26 cellular contexts compared by ENCODE assay signal in the genomic region with DNA sequence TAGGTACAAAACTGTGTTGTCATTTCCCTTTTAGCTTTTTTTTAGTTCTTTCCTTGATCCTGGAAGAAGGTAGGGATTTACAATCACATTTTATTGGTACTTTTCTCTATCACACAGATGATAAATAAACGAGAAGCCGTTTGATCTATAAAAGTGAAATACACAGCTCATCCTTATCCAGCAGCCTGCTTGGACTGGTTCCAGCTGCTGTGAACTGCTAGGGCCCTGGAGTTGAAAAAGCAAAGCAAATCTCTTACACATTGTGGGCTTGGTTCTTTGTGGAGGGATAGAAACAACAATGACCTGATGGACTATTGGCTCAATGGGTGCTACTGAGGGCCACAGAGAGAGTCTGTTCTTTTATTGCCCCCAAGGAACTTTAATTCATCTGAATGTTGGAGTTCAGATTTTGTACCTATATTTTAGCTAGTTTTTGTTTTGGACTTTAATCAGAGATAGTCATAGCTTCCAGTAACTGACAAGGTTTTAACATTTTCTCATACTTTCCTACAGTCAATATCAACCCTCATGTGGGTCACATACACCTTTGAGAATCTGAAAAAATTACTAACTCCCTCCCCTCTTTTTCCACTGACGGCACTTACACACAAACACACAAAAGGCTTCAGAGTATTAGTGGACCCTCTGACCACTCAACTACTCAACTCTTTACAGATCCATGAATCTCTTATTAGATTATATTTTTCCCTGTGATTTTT.
DNase-seq lines count a peak whose midpoint lies in the region; ATAC-seq, FAIRE-seq and TF ChIP-seq lines count a peak whose summit lies in the region.
"Had no signal": no experiment of that assay in that cellular context is flagged by ENCODE, and none has a peak within 500 bp of the region (broad histone marks: within the 10 kb centered on the region; RNA-seq: fewer than 3 reads in every experiment).

No MANE protein-coding gene starts in this region.

- H3K4me2 ChIP-seq in K562 (ENCODE audit: insufficient read depth, low read length) (no peak overlapping the region), mesendoderm (ENCODE audit: low read length) (no peak overlapping the region)
- H3K4me2 ChIP-seq: SK-N-SH had no signal

- TF ChIP-seq RAD21 in K562 (CRISPR knock-in tag; conservative IDR thresholded peaks at IDR 0.05 in 1 of 2, IDR thresholded peaks at IDR 0.05 in 1 of 2) = no peak

- no peaks in the 10 kb centered on the region for H3K79me1 ChIP-seq in mesendoderm (ENCODE audit: low read length)

- no peak overlapping the region for H2AK5ac ChIP-seq in mesendoderm (ENCODE audit: low read length)

- no peak overlapping the region for H2BK5ac ChIP-seq in mesendoderm (ENCODE audit: low read length)

- peaks cover 5% of the 10 kb centered on the region for H3K27me3 Mint-ChIP-seq in activated naive CD4-positive, alpha-beta T cell treated with anti-CD3 and anti-CD28 coated beads for 36 hours (ENCODE audit: low read depth)
- H3K27me3 Mint-ChIP-seq in type B pancreatic cell = no peaks in the 10 kb centered on the region

- intact Hi-C loops in activated naive CD4-positive, alpha-beta T cell treated with anti-CD3 and anti-CD28 coated beads for 36 hours (cut with micrococcal nuclease) = no loop called here
- intact Hi-C loops in K562 (cut with micrococcal nuclease) = no loop called here

- H3K56ac ChIP-seq in mesendoderm (ENCODE audit: low read length) = no peak overlapping the region

- no peak overlapping the region for H4K5ac ChIP-seq in mesendoderm (ENCODE audit: low read length)

- H3K18ac ChIP-seq in mesendoderm (ENCODE audit: low read length) = no peak overlapping the region

- no peak for TF ChIP-seq POLR2A in K562 (conservative IDR thresholded peaks at IDR 0.05)

- no peak overlapping the region for H4K8ac ChIP-seq in mesendoderm (ENCODE audit: low read depth, low read length)

- no peak overlapping the region for H3K4ac ChIP-seq in mesendoderm (ENCODE audit: low read depth, low read length)

- H4K20me1 ChIP-seq in K562 (replicated peaks; ENCODE audit: control insufficient read depth, insufficient read depth, low read length) = no peaks in the 10 kb centered on the region

- no peaks in the 10 kb centered on the region for H3K27me3 ChIP-seq in K562 (ENCODE audit: control insufficient read depth in 2 of 2, insufficient read depth in 2 of 2, low read length in 2 of 2)
- H3K27me3 ChIP-seq in mesendoderm (ENCODE audit: insufficient read depth, low read length, poor library complexity) = no peaks in the 10 kb centered on the region
- H3K27me3 ChIP-seq: MG63 had no signal

- H2BK120ac ChIP-seq in mesendoderm (ENCODE audit: low read depth, low read length) = no peak overlapping the region

- H3K4me1 ChIP-seq in K562 (replicated peaks in 1 of 2; ENCODE audit: control insufficient read depth in 2 of 2, insufficient read depth in 2 of 2, low read length in 2 of 2) (no peaks in the 10 kb centered on the region; a peak in 1 of 5 replicates), mesendoderm (ENCODE audit: control insufficient read depth, low read depth, low read length) (no peaks in the 10 kb centered on the region)

- H3K9me3 ChIP-seq in K562 (replicated peaks; ENCODE audit: control insufficient read depth, insufficient read depth, low read depth, low read length) = no peaks in the 10 kb centered on the region
- H3K9me3 ChIP-seq: SK-N-SH, thoracic aorta had no signal

- peak overlapping the region; percentile 37 for H3K27ac Mint-ChIP-seq in activated naive CD4-positive, alpha-beta T cell treated with anti-CD3 and anti-CD28 coated beads for 36 hours
- H3K27ac Mint-ChIP-seq in type B pancreatic cell = peak overlapping the region; percentile 58
- H3K27ac Mint-ChIP-seq: activated naive CD8-positive, alpha-beta T cell treated with anti-CD3 and anti-CD28 coated beads, Interleukin-2, amount 50 U/mL, for 24 hours; T-helper 17 cell had no signal

- H3K9me1 ChIP-seq in K562 (ENCODE audit: control insufficient read depth, insufficient read depth, low read length) = no peaks in the 10 kb centered on the region

- no peak for ATAC-seq in K562
- ATAC-seq: activated naive CD8-positive, alpha-beta T cell treated with anti-CD3 and anti-CD28 coated beads, Interleukin-2, amount 50 U/mL, for 24 hours; HCT116; sciatic nerve; T-helper 17 cell had no signal

- peak overlapping the region; percentile 12; the same call in 1 of the 2 replicates for H2AFZ ChIP-seq in K562 (ENCODE audit: low read depth, low read length)

- no peak for TF ChIP-seq CTCF in K562 (IDR thresholded peaks at IDR 0.05 in 2 of 3, conservative IDR thresholded peaks at IDR 0.05 in 1 of 3; ENCODE audit: insufficient read depth in 2 of 3, low read depth in 1 of 3, low read length in 3 of 3)
- no peak for TF ChIP-seq CTCF in type B pancreatic cell (conservative IDR thresholded peaks at IDR 0.05)

- FAIRE-seq in K562 (lab: Jason Lieb, UNC) (no peak), RCC 7860 (lab: Jason Lieb, UNC) (no peak)
- FAIRE-seq: endothelial cell of umbilical vein had no signal

- POLR2A ChIA-PET in K562 (lab: Yijun Ruan, JAX) = no interaction called here

- H2BK15ac ChIP-seq in mesendoderm (replicated peaks; ENCODE audit: low read depth) = no peak overlapping the region

- no peak overlapping the region for H3K23ac ChIP-seq in mesendoderm (ENCODE audit: low read length)

- peaks cover 14% of the 10 kb centered on the region for H3K4me1 Mint-ChIP-seq in activated naive CD4-positive, alpha-beta T cell treated with anti-CD3 and anti-CD28 coated beads for 36 hours (ENCODE audit: low read depth)
- peaks cover 28% of the 10 kb centered on the region for H3K4me1 Mint-ChIP-seq in type B pancreatic cell (ENCODE audit: unreplicated experiment)

- in situ Hi-C loops in K562 (cut with MboI) = no loop called here

- H3K79me2 ChIP-seq in K562 (ENCODE audit: control insufficient read depth, insufficient read depth, low read length) (no peaks in the 10 kb centered on the region), mesendoderm (ENCODE audit: control insufficient read depth, insufficient read depth, low read length) (no peaks in the 10 kb centered on the region)

- no peaks in the 10 kb centered on the region for H3K36me3 Mint-ChIP-seq in activated naive CD4-positive, alpha-beta T cell treated with anti-CD3 and anti-CD28 coated beads for 36 hours (ENCODE audit: low read depth)
- no peaks in the 10 kb centered on the region for H3K36me3 Mint-ChIP-seq in type B pancreatic cell

- BruUV-seq in K562 (replicated peaks; lab: Mats Ljungman, UMichigan) = no TSS peak

- H3K9ac ChIP-seq in K562 (ENCODE audit: insufficient read depth in 1 of 2, low read depth in 2 of 2, low read length in 2 of 2) (no peak overlapping the region), mesendoderm (ENCODE audit: low read length) (no peak overlapping the region)
- H3K9ac ChIP-seq: SK-N-SH had no signal

- H3K27ac ChIP-seq in K562 (ENCODE audit: extremely low read depth, low read depth, low read length) = no peak overlapping the region
- H3K27ac ChIP-seq in mesendoderm (ENCODE audit: low read depth, low read length) = no peak overlapping the region
- H3K27ac ChIP-seq: thoracic aorta had no signal

- no peak overlapping the region for H3K4me3 ChIP-seq in K562
- H3K4me3 ChIP-seq in mesendoderm (ENCODE audit: low read length) = no peak overlapping the region
- H3K4me3 ChIP-seq: MG63, thoracic aorta had no signal

- WGBS in K562 (ENCODE audit: insufficient coverage, low coverage, missing lambda C conversion rate) = 17% methylated on average over 3 of the region's 3 CpGs
- no CpG with 5 or more reads among the region's 3 CpGs for WGBS in mesendoderm (ENCODE audit: extremely low coverage, insufficient coverage, low lambda C conversion rate)

- H3K4me3 Mint-ChIP-seq in activated naive CD4-positive, alpha-beta T cell treated with anti-CD3 and anti-CD28 coated beads for 36 hours = no peak overlapping the region
- H3K4me3 Mint-ChIP-seq in type B pancreatic cell = no peak overlapping the region
- H3K4me3 Mint-ChIP-seq: activated naive CD8-positive, alpha-beta T cell treated with anti-CD3 and anti-CD28 coated beads, Interleukin-2, amount 50 U/mL, for 24 hours; T-helper 17 cell had no signal

- H3K36me3 ChIP-seq in K562 (ENCODE audit: control insufficient read depth, insufficient read depth, low read length) = no peaks in the 10 kb centered on the region
- H3K36me3 ChIP-seq in mesendoderm (ENCODE audit: control insufficient read depth, insufficient read depth, low read length) = no peaks in the 10 kb centered on the region
- H3K36me3 ChIP-seq: MG63, thoracic aorta had no signal

- H3K9me3 Mint-ChIP-seq in activated naive CD4-positive, alpha-beta T cell treated with anti-CD3 and anti-CD28 coated beads for 36 hours = no peaks in the 10 kb centered on the region
- H3K9me3 Mint-ChIP-seq in type B pancreatic cell = peaks cover 4% of the 10 kb centered on the region
- H3K9me3 Mint-ChIP-seq: activated naive CD8-positive, alpha-beta T cell treated with anti-CD3 and anti-CD28 coated beads, Interleukin-2, amount 50 U/mL, for 24 hours had no signal

- TF ChIP-seq EP300 in K562 (IDR thresholded peaks at IDR 0.05; ENCODE audit: low read length) = no peak

- no peak for DNase-seq in activated naive CD4-positive, alpha-beta T cell treated with anti-CD3 and anti-CD28 coated beads for 36 hours
- DNase-seq in activated naive CD4-positive, alpha-beta T cell (lab: John Stamatoyannopoulos, UW) = no peak
- no peak for DNase-seq in K562 (ENCODE audit: extremely low read depth in 1 of 4, low spot score in 3 of 4)
- DNase-seq in mucosa of gallbladder (ENCODE audit: low spot score) = peak; percentile 17
- DNase-seq in type B pancreatic cell (ENCODE audit: extremely low spot score, unreplicated experiment) = no peak
- DNase-seq in RCC 7860 (ENCODE audit: low spot score) = no peak
- no peak for DNase-seq in mesendoderm
- DNase-seq: ACHN; activated gamma-delta T cell; activated naive CD8-positive, alpha-beta T cell treated with anti-CD3 and anti-CD28 coated beads, Interleukin-2, amount 50 U/mL, for 24 hours; cerebellar nuclear complex; DMS79 treated with DMSO at 0.1 percent for 48 hours; GF-D8; KG1; MG63; NCI-H1105 treated with DMSO at 0.1 percent for 48 hours; NCI-H1930; NCI-H2227 treated with DMSO at 0.1 percent for 48 hours; NCI-H774; SK-N-SH; stimulated activated naive CD4-positive, alpha-beta T cell treated with Interleukin-2 at 50 U/mL for 16 hours; T-helper 17 cell had no signal

- CTCF ChIA-PET in activated naive CD4-positive, alpha-beta T cell treated with anti-CD3 and anti-CD28 coated beads for 36 hours (lab: Charles Lee) = interaction anchor here (0.7 kb wide), 1 partner anchor 15 kb away, joined by 3 read pairs; no protein-coding TSS in a partner anchor
- CTCF ChIA-PET in K562 (lab: Yijun Ruan, JAX; ENCODE audit: low intra/inter-chr PET ratio) = no interaction called here

TF ChIP-seq in K562, 482 proteins besides CTCF, POLR2A, EP300 and RAD21 (continues in another document):
- TF ChIP-seq HDAC3 (IDR thresholded peaks at IDR 0.05; ENCODE audit: borderline replicate concordance, partially characterized antibody) (no peak), BMI1 (IDR thresholded peaks at IDR 0.05; ENCODE audit: low read length) (no peak), ZNF24 (IDR thresholded peaks at IDR 0.05) (no peak), KLF16 (IDR thresholded peaks at IDR 0.05) (0 out of 2 replicates have a peak, but pooled peaks have one; percentile 11)
